Comparison of ENCODE assay signal across 15 cellular contexts in genomic region chr6:105459884-105460283, GRCh38. TPM values are rescaled to one million over a fixed set of nuclear protein-coding genes. Genes with fewer than 3 reads are reported as not detected.
DNase-seq lines count a peak whose midpoint lies in the region; ATAC-seq, FAIRE-seq and TF ChIP-seq lines count a peak whose summit lies in the region.
"Had no signal": no experiment of that assay in that cellular context is flagged by ENCODE, and none has a peak within 500 bp of the region (broad histone marks: within the 10 kb centered on the region; RNA-seq: fewer than 3 reads in every experiment).

No MANE protein-coding gene starts in this region.

- H3K9me3 ChIP-seq in breast epithelium: peaks cover 0 to 12% of the 10 kb centered on the region in 2 donors
- H3K9me3 ChIP-seq: Peyer's patch had no signal

- H3K36me3 ChIP-seq in breast epithelium: no peaks in the 10 kb centered on the region
- H3K36me3 ChIP-seq: Peyer's patch had no signal

- no peaks in the 10 kb centered on the region for H3K4me1 ChIP-seq in breast epithelium
- H3K4me1 ChIP-seq: Peyer's patch had no signal

- no TSS peak for BruUV-seq in MCF 10A (replicated peaks; lab: Mats Ljungman, UMichigan)

- no peak overlapping the region for H3K27ac ChIP-seq in breast epithelium
- H3K27ac ChIP-seq: HL-60, Peyer's patch had no signal

- H3K27me3 Mint-ChIP-seq in MCF 10A (ENCODE audit: insufficient read depth, unreplicated experiment): no peaks in the 10 kb centered on the region
- H3K27me3 Mint-ChIP-seq: progenitor cell of endocrine pancreas had no signal

- no peak for TF ChIP-seq CTCF in MCF 10A (IDR thresholded peaks at IDR 0.05; ENCODE audit: unreplicated experiment)
- TF ChIP-seq CTCF in breast epithelium (IDR thresholded peaks at IDR 0.05): no peak
- TF ChIP-seq CTCF in epithelial cell of proximal tubule (conservative IDR thresholded peaks at IDR 0.05; ENCODE audit: low read depth, low read length): no peak

- H3K27ac Mint-ChIP-seq in MCF 10A (ENCODE audit: low read depth, unreplicated experiment): peak overlapping the region; percentile 83
- H3K27ac Mint-ChIP-seq: activated naive CD8-positive, alpha-beta T cell treated with anti-CD3 and anti-CD28 coated beads, Interleukin-2, amount 10 ng/mL, durations not matched to agents 7 days and 5 days; progenitor cell of endocrine pancreas had no signal

- no peaks in the 10 kb centered on the region for H3K27me3 ChIP-seq in breast epithelium
- H3K27me3 ChIP-seq: Peyer's patch had no signal

- CTCF ChIA-PET in MCF 10A (lab: Yijun Ruan, JAX): interaction anchor here (0.6 to 0.7 kb wide), 2 partner anchors 22 to 25 kb away, joined by 3 read pairs; no protein-coding TSS in a partner anchor

- ATAC-seq in GM21526 (IDR thresholded peaks at IDR 0.05; ENCODE audit: low FRiP score, unreplicated experiment) (no peak), HG02678 (IDR thresholded peaks at IDR 0.05; ENCODE audit: unreplicated experiment) (no peak), GM18861 (IDR thresholded peaks at IDR 0.05; ENCODE audit: unreplicated experiment) (no peak)
- ATAC-seq: left cardiac atrium had no signal

- peak; percentile 72 for DNase-seq in MCF 10A (ENCODE audit: unreplicated experiment)
- DNase-seq in breast epithelium (ENCODE audit: low spot score in 2 of 2): no peak
- DNase-seq in RCC 7860 (ENCODE audit: low spot score): peak; percentile 54
- peak; percentile 33 for DNase-seq in epithelial cell of proximal tubule (ENCODE audit: low read depth)
- DNase-seq in stromal cell of bone marrow (ENCODE audit: low read depth): peak; percentile 35
- DNase-seq: activated CD4-positive, alpha-beta T cell treated with anti-CD3 and anti-CD28 coated beads for 4 hours; activated naive CD8-positive, alpha-beta T cell treated with anti-CD3 and anti-CD28 coated beads, Interleukin-2, amount 10 ng/mL, durations not matched to agents 7 days and 5 days; left cardiac atrium; Peyer's patch; trophoblast cell had no signal

- FAIRE-seq in RCC 7860 (lab: Jason Lieb, UNC): no peak

- H3K4me1 Mint-ChIP-seq in MCF 10A (ENCODE audit: insufficient read depth, unreplicated experiment): peaks cover 22% of the 10 kb centered on the region
- H3K4me1 Mint-ChIP-seq: activated naive CD8-positive, alpha-beta T cell treated with anti-CD3 and anti-CD28 coated beads, Interleukin-2, amount 10 ng/mL, durations not matched to agents 7 days and 5 days had no signal

- POLR2A ChIA-PET in MCF 10A (lab: Yijun Ruan, JAX): interaction anchor here (0.6 to 1.7 kb wide), 3 partner anchors 28 to 865 kb away, joined by 3 to 5 read pairs (median 3); partner anchors contain the start of gene ATG5

- intact Hi-C loops in MCF 10A (cut with micrococcal nuclease): no loop called here
- intact Hi-C loops in breast epithelium (cut with DNase I; ENCODE audit: low total_unique reads): loop anchor here (10.0 kb wide), 1 partner anchor 265 kb away; no protein-coding TSS in a partner anchor

- H3K4me3 Mint-ChIP-seq in MCF 10A (ENCODE audit: unreplicated experiment): no peak overlapping the region
- H3K4me3 Mint-ChIP-seq: activated naive CD8-positive, alpha-beta T cell treated with anti-CD3 and anti-CD28 coated beads, Interleukin-2, amount 10 ng/mL, durations not matched to agents 7 days and 5 days had no signal

- no peaks in the 10 kb centered on the region for H3K36me3 Mint-ChIP-seq in MCF 10A (ENCODE audit: insufficient read depth, unreplicated experiment)
- H3K36me3 Mint-ChIP-seq: activated naive CD8-positive, alpha-beta T cell treated with anti-CD3 and anti-CD28 coated beads, Interleukin-2, amount 10 ng/mL, durations not matched to agents 7 days and 5 days had no signal

- TF ChIP-seq POLR2A in breast epithelium (IDR thresholded peaks at IDR 0.05): no peak

- peaks cover 10% of the 10 kb centered on the region for H3K9me3 Mint-ChIP-seq in MCF 10A (ENCODE audit: unreplicated experiment)
- H3K9me3 Mint-ChIP-seq: activated naive CD8-positive, alpha-beta T cell treated with anti-CD3 and anti-CD28 coated beads, Interleukin-2, amount 10 ng/mL, durations not matched to agents 7 days and 5 days had no signal

- H3K4me3 ChIP-seq in breast epithelium: no peak overlapping the region
- H3K4me3 ChIP-seq in epithelial cell of proximal tubule (ENCODE audit: low read depth, low read length): no peak overlapping the region
- H3K4me3 ChIP-seq: Peyer's patch had no signal

RNA-seq across cellular contexts. Expression of gene PREP, which starts 57.0 kb away (rescaled TPM):
- total RNA-seq in MCF 10A (2022) (57.8 and 67.6 TPM in 2 replicates), breast epithelium (10 to 100 TPM; 18.4 to 22.3 (median 19.6) TPM), epithelial cell of proximal tubule (9.9 and 13.1 TPM in 2 replicates)

Comparison
In these comparisons a context has a peak if more than half of its experiments do, and no peak if none do; other contexts are left out.
1. DNase-seq: peak in MCF 10A (single experiment), RCC 7860 (single experiment), epithelial cell of proximal tubule (single experiment) and stromal cell of bone marrow (single experiment); none in breast epithelium (0 of 2).